ENCODE assay signal across 1 cellular context in genomic region chr17:38868968-38869646, GRCh38.
TF ChIP-seq lines count a peak whose summit lies in the region.

No MANE protein-coding gene starts in this region.

TF ChIP-seq in HepG2, 621 proteins besides CTCF, POLR2A, EP300 and RAD21 (continued from another document and continues in another):
- TF ChIP-seq, protein P1, sequence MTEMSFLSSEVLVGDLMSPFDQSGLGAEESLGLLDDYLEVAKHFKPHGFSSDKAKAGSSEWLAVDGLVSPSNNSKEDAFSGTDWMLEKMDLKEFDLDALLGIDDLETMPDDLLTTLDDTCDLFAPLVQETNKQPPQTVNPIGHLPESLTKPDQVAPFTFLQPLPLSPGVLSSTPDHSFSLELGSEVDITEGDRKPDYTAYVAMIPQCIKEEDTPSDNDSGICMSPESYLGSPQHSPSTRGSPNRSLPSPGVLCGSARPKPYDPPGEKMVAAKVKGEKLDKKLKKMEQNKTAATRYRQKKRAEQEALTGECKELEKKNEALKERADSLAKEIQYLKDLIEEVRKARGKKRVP (CRISPR knock-in tag; IDR thresholded peaks at IDR 0.05): peak in 1 of 2 experiments; percentile 57; a peak in 1 of 4 replicates
- TF ChIP-seq ZNF710 (CRISPR knock-in tag; IDR thresholded peaks at IDR 0.05; ENCODE audit: borderline replicate concordance) (no peak), ZNF646 (CRISPR knock-in tag; IDR thresholded peaks at IDR 0.05) (peak; percentile 56; the same call in 1 of the 2 replicates), CCAR2 (optimal IDR thresholded peaks at IDR 0.05; ENCODE audit: low read depth, low read length) (peak; percentile 68), ZNF142 (CRISPR knock-in tag; IDR thresholded peaks at IDR 0.05) (peak; percentile 65; the same call in 1 of the 2 replicates), ZBTB40 (IDR thresholded peaks at IDR 0.05) (no peak), ZBTB40 (CRISPR knock-in tag; IDR thresholded peaks at IDR 0.05) (peak; percentile 3; the same call in 1 of the 2 replicates), ETV5 (CRISPR knock-in tag; IDR thresholded peaks at IDR 0.05; ENCODE audit: borderline replicate concordance) (peak; percentile 66)
- TF ChIP-seq, protein P2, sequence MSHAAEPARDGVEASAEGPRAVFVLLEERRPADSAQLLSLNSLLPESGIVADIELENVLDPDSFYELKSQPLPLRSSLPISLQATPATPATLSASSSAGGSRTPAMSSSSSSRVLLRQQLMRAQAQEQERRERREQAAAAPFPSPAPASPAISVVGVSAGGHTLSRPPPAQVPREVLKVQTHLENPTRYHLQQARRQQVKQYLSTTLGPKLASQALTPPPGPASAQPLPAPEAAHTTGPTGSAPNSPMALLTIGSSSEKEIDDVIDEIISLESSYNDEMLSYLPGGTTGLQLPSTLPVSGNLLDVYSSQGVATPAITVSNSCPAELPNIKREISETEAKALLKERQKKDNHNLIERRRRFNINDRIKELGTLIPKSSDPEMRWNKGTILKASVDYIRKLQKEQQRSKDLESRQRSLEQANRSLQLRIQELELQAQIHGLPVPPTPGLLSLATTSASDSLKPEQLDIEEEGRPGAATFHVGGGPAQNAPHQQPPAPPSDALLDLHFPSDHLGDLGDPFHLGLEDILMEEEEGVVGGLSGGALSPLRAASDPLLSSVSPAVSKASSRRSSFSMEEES (CRISPR knock-in tag; IDR thresholded peaks at IDR 0.05): peak; percentile 53; the same call in 1 of the 2 replicates
- TF ChIP-seq, protein P3, sequence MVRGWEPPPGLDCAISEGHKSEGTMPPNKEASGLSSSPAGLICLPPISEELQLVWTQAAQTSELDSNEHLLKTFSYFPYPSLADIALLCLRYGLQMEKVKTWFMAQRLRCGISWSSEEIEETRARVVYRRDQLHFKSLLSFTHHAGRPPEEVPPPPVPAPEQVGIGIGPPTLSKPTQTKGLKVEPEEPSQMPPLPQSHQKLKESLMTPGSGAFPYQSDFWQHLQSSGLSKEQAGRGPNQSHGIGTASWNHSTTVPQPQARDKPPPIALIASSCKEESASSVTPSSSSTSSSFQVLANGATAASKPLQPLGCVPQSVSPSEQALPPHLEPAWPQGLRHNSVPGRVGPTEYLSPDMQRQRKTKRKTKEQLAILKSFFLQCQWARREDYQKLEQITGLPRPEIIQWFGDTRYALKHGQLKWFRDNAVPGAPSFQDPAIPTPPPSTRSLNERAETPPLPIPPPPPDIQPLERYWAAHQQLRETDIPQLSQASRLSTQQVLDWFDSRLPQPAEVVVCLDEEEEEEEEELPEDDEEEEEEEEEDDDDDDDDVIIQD (CRISPR knock-in tag; IDR thresholded peaks at IDR 0.05; ENCODE audit: low read depth): peak; percentile 35
- TF ChIP-seq, protein P4, sequence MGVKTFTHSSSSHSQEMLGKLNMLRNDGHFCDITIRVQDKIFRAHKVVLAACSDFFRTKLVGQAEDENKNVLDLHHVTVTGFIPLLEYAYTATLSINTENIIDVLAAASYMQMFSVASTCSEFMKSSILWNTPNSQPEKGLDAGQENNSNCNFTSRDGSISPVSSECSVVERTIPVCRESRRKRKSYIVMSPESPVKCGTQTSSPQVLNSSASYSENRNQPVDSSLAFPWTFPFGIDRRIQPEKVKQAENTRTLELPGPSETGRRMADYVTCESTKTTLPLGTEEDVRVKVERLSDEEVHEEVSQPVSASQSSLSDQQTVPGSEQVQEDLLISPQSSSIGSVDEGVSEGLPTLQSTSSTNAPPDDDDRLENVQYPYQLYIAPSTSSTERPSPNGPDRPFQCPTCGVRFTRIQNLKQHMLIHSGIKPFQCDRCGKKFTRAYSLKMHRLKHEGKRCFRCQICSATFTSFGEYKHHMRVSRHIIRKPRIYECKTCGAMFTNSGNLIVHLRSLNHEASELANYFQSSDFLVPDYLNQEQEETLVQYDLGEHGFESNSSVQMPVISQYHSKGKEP (CRISPR knock-in tag; IDR thresholded peaks at IDR 0.05): 0 out of 2 replicates have a peak, but pooled peaks have one; percentile 15
